Comparison of ENCODE assay signal across 24 cellular contexts in the genomic region with DNA sequence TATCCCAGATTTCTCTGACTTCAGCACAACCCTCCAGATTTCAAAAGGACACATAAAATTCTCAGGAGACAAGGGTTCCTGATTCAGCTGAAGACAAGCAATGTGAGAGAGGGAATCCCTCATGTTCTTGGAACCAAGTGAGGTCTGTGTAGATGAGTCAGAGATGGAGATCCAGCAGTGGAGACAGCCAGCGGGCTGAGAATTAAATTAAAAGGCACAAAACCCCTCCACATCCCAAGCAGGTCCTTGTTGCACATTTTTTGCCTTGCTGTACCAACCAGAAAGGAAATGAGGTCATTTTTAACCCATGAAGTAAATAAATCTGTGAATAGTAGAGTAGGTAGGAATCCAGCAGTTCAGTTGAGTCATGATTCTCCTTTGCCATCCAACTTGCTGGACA. TPM values are rescaled to one million over a fixed set of nuclear protein-coding genes. Genes with fewer than 3 reads are reported as not detected.
DNase-seq lines count a peak whose midpoint lies in the region; TF ChIP-seq lines count a peak whose summit lies in the region.
"Had no signal": no experiment of that assay in that cellular context is flagged by ENCODE, and none has a peak within 500 bp of the region (broad histone marks: within the 10 kb centered on the region; RNA-seq: fewer than 3 reads in every experiment).

No MANE protein-coding gene starts in this region.

- no peak overlapping the region for H3K4me3 ChIP-seq in choroid plexus epithelial cell (ENCODE audit: low read depth, low read length)
- H3K4me3 ChIP-seq: A549, GM12878, GM23338, heart left ventricle, neural progenitor cell, PC-9, uterus had no signal

- DNase-seq in NCI-H1092 (lab: John Stamatoyannopoulos, UW) (peak; percentile 44), NCI-H1092 treated with DMSO at 0.1 percent for 48 hours (lab: John Stamatoyannopoulos, UW) (no peak), RPMI7951 (ENCODE audit: low read depth) (peak; percentile 71), choroid plexus epithelial cell (ENCODE audit: low read depth) (peak; percentile 31), renal cortical epithelial cell (ENCODE audit: low read depth) (peak; percentile 58), caudate nucleus (lab: John Stamatoyannopoulos, UW) (no peak), NOMO-1 treated with dmso at 0.1 percent for 144 hours (lab: John Stamatoyannopoulos, UW; ENCODE audit: unreplicated experiment) (no peak), 8988T (no peak)
- DNase-seq: activated naive CD8-positive, alpha-beta T cell treated with anti-CD3 and anti-CD28 coated beads, Interleukin-2, amount 50 U/mL, for 24 hours; CD8-positive, alpha-beta T cell; Kasumi-1; kidney; PC-9; uterus; WERI-Rb-1 had no signal

- TF ChIP-seq CTCF in choroid plexus epithelial cell (conservative IDR thresholded peaks at IDR 0.05; ENCODE audit: low read depth, low read length) = no peak

- H3K27ac ChIP-seq in caudate nucleus (ENCODE audit: low read depth, low read length) = no peak overlapping the region
- H3K27ac ChIP-seq: A549, heart left ventricle, neural progenitor cell, PC-9, uterus, WERI-Rb-1 had no signal

RNA-seq across cellular contexts. Expression of a gene that starts 9.7 kb away (rescaled TPM):
- not detected in 2 replicates for total RNA-seq in RPMI7951 (2014; rRNA removed; shearing (Covaris generic))
- total RNA-seq in renal cortical epithelial cell = not detected in 2 replicates
- total RNA-seq: activated T-helper 1 cell treated with anti-CD3 and anti-CD28 coated beads, Interleukin-12 subunit alpha, Interleukin-12 subunit beta, Interleukin-2, Interleukin-4 antibody, amounts not matched to agents 30 ng/mL and 10 ng/mL and 1 ng/mL, durations not matched to agents 14 hours and 24 hours and 36 hours; CD8-positive, alpha-beta T cell; endothelial cell of umbilical vein; G401; GM12878; GM23338; heart left ventricle; kidney; mesothelial cell of epicardium; PC-9; uterus had no signal

Comparison
In these comparisons a context has a peak if more than half of its experiments do, and no peak if none do; other contexts are left out.
1. DNase-seq: peak in NCI-H1092 (single experiment), RPMI7951 (single experiment), choroid plexus epithelial cell (single experiment) and renal cortical epithelial cell (single experiment); none in NCI-H1092 treated with DMSO at 0.1 percent for 48 hours (single experiment), caudate nucleus (0 of 61), NOMO-1 treated with dmso at 0.1 percent for 144 hours (single experiment) and 8988T (single experiment).